ENCODE assay signal across 22 cellular contexts in the genomic region with DNA sequence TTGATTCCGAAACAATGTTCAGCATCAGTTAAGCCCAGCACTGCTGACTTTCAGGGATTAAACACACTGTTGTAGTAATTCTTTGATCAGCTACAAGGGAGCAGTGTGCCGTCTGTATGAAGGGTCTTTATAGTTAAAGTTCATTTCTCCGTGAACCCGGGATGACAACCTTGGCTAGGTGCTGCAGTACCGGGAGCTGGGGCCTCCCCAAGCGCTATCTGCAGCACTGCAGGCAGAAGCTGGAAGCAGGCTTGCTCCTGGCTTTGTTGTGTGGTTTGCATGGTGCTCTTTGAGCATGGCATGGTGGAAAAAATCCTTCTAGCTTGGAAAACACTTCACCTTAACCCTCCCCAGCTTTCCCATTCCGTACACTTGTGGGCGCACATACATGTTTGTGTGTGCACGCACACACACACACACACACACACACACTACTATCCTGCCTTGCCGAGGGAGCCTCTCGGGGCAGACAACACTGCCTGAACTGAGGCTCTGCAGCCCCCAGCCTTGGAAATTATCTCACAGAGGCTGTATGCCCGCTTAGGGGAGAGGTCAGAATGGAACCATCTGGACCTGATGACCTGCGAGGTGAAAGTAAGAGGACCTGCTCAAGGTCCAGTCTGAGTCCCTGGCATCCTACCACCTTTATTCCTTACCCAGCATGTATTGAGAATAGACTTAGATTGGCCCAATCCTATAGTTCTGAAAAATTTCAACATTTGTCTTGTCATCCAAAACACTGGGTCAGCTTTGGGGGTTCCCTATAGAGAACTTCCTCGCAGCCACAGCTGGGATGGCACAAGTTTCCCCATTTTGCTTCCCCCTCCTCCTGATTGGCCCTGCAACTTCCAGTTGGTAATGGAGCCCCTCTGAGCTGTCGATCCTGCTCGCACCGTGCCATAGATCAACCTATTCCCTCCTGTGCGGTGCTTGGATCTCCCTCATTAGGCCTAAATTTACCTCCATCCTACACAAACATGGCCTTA. TPM values are rescaled to one million over a fixed set of nuclear protein-coding genes. Genes with fewer than 3 reads are reported as not detected.
DNase-seq lines count a peak whose midpoint lies in the region; ATAC-seq and TF ChIP-seq lines count a peak whose summit lies in the region.
"Had no signal": no experiment of that assay in that cellular context is flagged by ENCODE, and none has a peak within 500 bp of the region (broad histone marks: within the 10 kb centered on the region; RNA-seq: fewer than 3 reads in every experiment).

No MANE protein-coding gene starts in this region.

- H3K9ac ChIP-seq in neural progenitor cell = no peak overlapping the region

- H3K27ac ChIP-seq in right cardiac atrium (ENCODE audit: low read length) (no peak overlapping the region), right atrium auricular region (no peak overlapping the region), neural progenitor cell (no peak overlapping the region), upper lobe of right lung (peak overlapping the region; percentile 74)
- H3K27ac ChIP-seq: SJSA1 had no signal

- POLR2A ChIA-PET in HEK293T (lab: Yijun Ruan, JAX) = interaction anchor here (2.7 kb wide), 1 partner anchor 10 kb away, joined by 14 read pairs; the partner anchor contains the start of gene MVB12B

- H3K36me3 ChIP-seq in right atrium auricular region (peaks cover 14% of the 10 kb centered on the region), neural progenitor cell (no peaks in the 10 kb centered on the region), upper lobe of right lung (peaks cover 14% of the 10 kb centered on the region)

- TF ChIP-seq CTCF in right atrium auricular region (IDR thresholded peaks at IDR 0.05) = no peak
- no peak for TF ChIP-seq CTCF in neural progenitor cell (IDR thresholded peaks at IDR 0.05)
- TF ChIP-seq CTCF in upper lobe of right lung (IDR thresholded peaks at IDR 0.05) = no peak

- H3K27ac Mint-ChIP-seq in neural progenitor cell = peak overlapping the region; percentile 47
- H3K27ac Mint-ChIP-seq: activated CD8-positive, alpha-beta T cell treated with anti-CD3 and anti-CD28 coated beads, Interleukin-2, amount 10 ng/mL, durations not matched to agents 7 days and 5 days; activated naive CD8-positive, alpha-beta T cell had no signal

- intact Hi-C loops in Right ventricle myocardium superior (cut with DNase I) = no loop called here
- intact Hi-C loops in right cardiac atrium (cut with DNase I) = no loop called here
- intact Hi-C loops in upper lobe of right lung (cut with DNase I) = no loop called here

- H3K4me3 Mint-ChIP-seq in neural progenitor cell = no peak overlapping the region
- H3K4me3 Mint-ChIP-seq: activated CD8-positive, alpha-beta T cell treated with anti-CD3 and anti-CD28 coated beads, Interleukin-2, amount 10 ng/mL, durations not matched to agents 7 days and 5 days; activated naive CD8-positive, alpha-beta T cell had no signal

- H4K20me1 ChIP-seq in neural progenitor cell (ENCODE audit: low read depth) = peaks cover 38% of the 10 kb centered on the region

- ATAC-seq in Right ventricle myocardium superior (ENCODE audit: poor library complexity) (peak; percentile 14), right cardiac atrium (no peak), upper lobe of right lung (no peak), GM21529 (IDR thresholded peaks at IDR 0.05; ENCODE audit: unreplicated experiment) (no peak)
- ATAC-seq: activated CD8-positive, alpha-beta T cell treated with anti-CD3 and anti-CD28 coated beads, Interleukin-2, amount 10 ng/mL, durations not matched to agents 7 days and 5 days; GM12878; PC-3 had no signal

- H3K4me1 ChIP-seq in right cardiac atrium (ENCODE audit: control insufficient read depth, insufficient read depth, low read length) = peaks cover 15% of the 10 kb centered on the region
- H3K4me1 ChIP-seq in right atrium auricular region = peaks cover 0 to 36% of the 10 kb centered on the region in 2 donors
- H3K4me1 ChIP-seq in neural progenitor cell = peaks cover 54% of the 10 kb centered on the region
- H3K4me1 ChIP-seq in upper lobe of right lung = peaks cover 47% of the 10 kb centered on the region

- DNase-seq in Right ventricle myocardium superior (no peak), right cardiac atrium (no peak), right atrium auricular region (ENCODE audit: low spot score) (peak; percentile 50), neural progenitor cell (ENCODE audit: low spot score) (no peak), upper lobe of right lung (no peak), COLO829 (ENCODE audit: low spot score) (no peak), HEK293T (ENCODE audit: extremely low spot score) (no peak)
- DNase-seq: activated CD4-positive, CD25-positive, alpha-beta regulatory T cell; activated CD8-positive, alpha-beta T cell treated with anti-CD3 and anti-CD28 coated beads, Interleukin-2, amount 10 ng/mL, durations not matched to agents 7 days and 5 days; activated T-cell treated with anti-CD3 and anti-CD28 coated beads, Interleukin-2, amount 50 U/mL, for 48 hours; cortex of kidney; GDM1; HCEC 1CT; IMR-90; NCI-H82; PC-3; stimulated activated CD4-positive, alpha-beta T cell treated with anti-CD3 and anti-CD28 coated beads, Interleukin-4, amount 100 ng/mL, for 1 hour had no signal

- peaks cover 47% of the 10 kb centered on the region for H3K79me2 ChIP-seq in neural progenitor cell (ENCODE audit: low read depth)

- 84% methylated on average over 18 of the region's 18 CpGs for WGBS in right cardiac atrium

- H3K27me3 ChIP-seq in right cardiac atrium (ENCODE audit: control insufficient read depth, insufficient read depth) (no peaks in the 10 kb centered on the region), right atrium auricular region (no peaks in the 10 kb centered on the region), neural progenitor cell (no peaks in the 10 kb centered on the region), upper lobe of right lung (no peaks in the 10 kb centered on the region)
- H3K27me3 ChIP-seq: SJSA1 had no signal

- peaks cover 5% of the 10 kb centered on the region for H3K27me3 Mint-ChIP-seq in neural progenitor cell (ENCODE audit: insufficient read depth, low read depth)
- H3K27me3 Mint-ChIP-seq: activated naive CD8-positive, alpha-beta T cell had no signal

- H3K4me2 ChIP-seq in neural progenitor cell = peak overlapping the region; percentile 32

- H3F3A ChIP-seq in neural progenitor cell (ENCODE audit: low read depth) = peaks cover 9% of the 10 kb centered on the region

- CTCF ChIA-PET in HEK293T (lab: Yijun Ruan, JAX) = no interaction called here

- no peaks in the 10 kb centered on the region for H3K9me3 ChIP-seq in right cardiac atrium (ENCODE audit: control insufficient read depth, low read length)
- no peaks in the 10 kb centered on the region for H3K9me3 ChIP-seq in right atrium auricular region
- no peaks in the 10 kb centered on the region for H3K9me3 ChIP-seq in neural progenitor cell (ENCODE audit: low read depth)
- H3K9me3 ChIP-seq in upper lobe of right lung = no peaks in the 10 kb centered on the region
- H3K9me3 ChIP-seq: SJSA1 had no signal

- H2AFZ ChIP-seq in neural progenitor cell (replicated peaks) = no peak overlapping the region

- peaks cover 28% of the 10 kb centered on the region for H3K36me3 Mint-ChIP-seq in neural progenitor cell

- H3K4me3 ChIP-seq in right cardiac atrium (ENCODE audit: low read length) (no peak overlapping the region), right atrium auricular region (no peak overlapping the region), neural progenitor cell (no peak overlapping the region), upper lobe of right lung (peak overlapping the region; percentile 43)
- H3K4me3 ChIP-seq: GM12878, SJSA1, skin epidermis had no signal

- peaks cover 2% of the 10 kb centered on the region for H3K9me3 Mint-ChIP-seq in neural progenitor cell

- peaks cover 78% of the 10 kb centered on the region for H3K4me1 Mint-ChIP-seq in neural progenitor cell

TF ChIP-seq in HEK293T, 16 proteins besides CTCF, POLR2A, EP300 and RAD21:
- TF ChIP-seq BHLHE40 (IDR thresholded peaks at IDR 0.05; ENCODE audit: borderline replicate concordance) (no peak), SP1 (IDR thresholded peaks at IDR 0.05) (no peak), FOXK2 (IDR thresholded peaks at IDR 0.05) (no peak), ARNT (IDR thresholded peaks at IDR 0.05) (no peak), ELF4 (IDR thresholded peaks at IDR 0.05) (no peak), ZNF384 (IDR thresholded peaks at IDR 0.05) (no peak), TARDBP (IDR thresholded peaks at IDR 0.05) (no peak)
TF ChIP-seq in HEK293T: peak in this region for 0.

RNA-seq across cellular contexts. Expression of gene MVB12B, which starts 10.0 kb away (rescaled TPM):
- total RNA-seq in Right ventricle myocardium superior (11.5 TPM), right cardiac atrium (10 to 100 TPM; 11.8 to 12.8 (median 12.1) TPM), right atrium auricular region (1 to 10 TPM; 5.9 to 8.7 TPM), neural progenitor cell (ENCODE audit: low replicate concordance) (16.1 and 18.4 TPM in 2 replicates), upper lobe of right lung (47.5 TPM)
- polyA plus RNA-seq in right cardiac atrium = 5.8 TPM
- polyA plus RNA-seq: GM12878 had no signal
